Comparison of ENCODE assay signal across 8 cellular contexts in genomic region chr15:73677146-73677607, GRCh38. TPM values are rescaled to one million over a fixed set of nuclear protein-coding genes. Genes with fewer than 3 reads are reported as not detected.
DNase-seq lines count a peak whose midpoint lies in the region; ATAC-seq and TF ChIP-seq lines count a peak whose summit lies in the region.

No MANE protein-coding gene starts in this region.

- no peaks in the 10 kb centered on the region for H3K27me3 ChIP-seq in HCT116 (ENCODE audit: insufficient read depth, low read length)
- no peaks in the 10 kb centered on the region for H3K27me3 ChIP-seq in Peyer's patch

- TF ChIP-seq CTCF in HCT116 (IDR thresholded peaks at IDR 0.05 in 2 of 3, conservative IDR thresholded peaks at IDR 0.05 in 1 of 3; ENCODE audit: borderline replicate concordance in 1 of 3, insufficient read depth in 1 of 3, low read depth in 2 of 3, low read length in 2 of 3) (peak; percentile 80 to 84 (median 81)), Peyer's patch (IDR thresholded peaks at IDR 0.05) (peak; percentile 59 to 93 (median 84))

- H3K9ac ChIP-seq in HCT116 (ENCODE audit: low read length), result no peak overlapping the region

- no peak for TF ChIP-seq POLR2A in HCT116 (IDR thresholded peaks at IDR 0.05; ENCODE audit: borderline replicate concordance, extremely low read depth, insufficient read depth, insufficient read length)
- TF ChIP-seq POLR2A in Peyer's patch (IDR thresholded peaks at IDR 0.05), result no peak

- H3K9me3 ChIP-seq in HCT116 (ENCODE audit: control insufficient read depth in 1 of 2, insufficient read depth in 1 of 2, low read depth in 1 of 2, low read length in 2 of 2) (no peaks in the 10 kb centered on the region), Peyer's patch (no peaks in the 10 kb centered on the region)

- no peak overlapping the region for H3K4me3 ChIP-seq in HCT116 (replicated peaks in 1 of 2; ENCODE audit: low read depth in 1 of 2, low read length in 2 of 2)
- H3K4me3 ChIP-seq in Peyer's patch, result no peak overlapping the region

- TF ChIP-seq RAD21 in HCT116 (IDR thresholded peaks at IDR 0.05; ENCODE audit: low read depth), result peak; percentile 69

- H3K27ac Mint-ChIP-seq in activated naive CD8-positive, alpha-beta T cell treated with anti-CD3 and anti-CD28 coated beads, Interleukin-2, amount 10 ng/mL, durations not matched to agents 7 days and 5 days, result no peak overlapping the region

- CTCF ChIA-PET in HCT116 (lab: Charles Lee), result interaction anchor here (0.6 to 3.6 kb wide), 13 partner anchors 9 to 358 kb away, joined by 3 to 37 read pairs (median 4); no protein-coding TSS in a partner anchor

- peaks cover 41% of the 10 kb centered on the region for H3K27me3 Mint-ChIP-seq in activated naive CD8-positive, alpha-beta T cell treated with anti-CD3 and anti-CD28 coated beads, Interleukin-2, amount 10 ng/mL, durations not matched to agents 7 days and 5 days

- no peak overlapping the region for H3K4me2 ChIP-seq in HCT116 (ENCODE audit: low read length)

- peak; percentile 71 for DNase-seq in CD1c-positive myeloid dendritic cell (ENCODE audit: extremely low spot score)
- DNase-seq in HCT116 (ENCODE audit: low read depth, low spot score), result peak; percentile 51
- DNase-seq in Peyer's patch, result peak in 2 of 3 donors; percentile 44 to 90
- peak; percentile 34 for DNase-seq in activated naive CD8-positive, alpha-beta T cell treated with anti-CD3 and anti-CD28 coated beads, Interleukin-2, amount 10 ng/mL, durations not matched to agents 7 days and 5 days
- peak; percentile 57 for DNase-seq in left ventricle myocardium superior
- DNase-seq in stimulated activated CD4-positive, alpha-beta T cell treated with anti-CD3 and anti-CD28 coated beads, Interleukin-12 subunit alpha, Interleukin-12 subunit beta, amount 100 ng/mL, for 4 hours, result peak; percentile 41

- ATAC-seq in HCT116, result peak; percentile 89
- peak; percentile 50 for ATAC-seq in activated naive CD8-positive, alpha-beta T cell treated with anti-CD3 and anti-CD28 coated beads, Interleukin-2, amount 10 ng/mL, durations not matched to agents 7 days and 5 days (ENCODE audit: low read depth)
- ATAC-seq in left ventricle myocardium superior, result peak; percentile 85
- no peak for ATAC-seq in GM18519 (IDR thresholded peaks at IDR 0.05; ENCODE audit: low FRiP score, unreplicated experiment)
- ATAC-seq in HG03097 (IDR thresholded peaks at IDR 0.05; ENCODE audit: low FRiP score, unreplicated experiment), result no peak

- no peak overlapping the region for H3K4me3 Mint-ChIP-seq in activated naive CD8-positive, alpha-beta T cell treated with anti-CD3 and anti-CD28 coated beads, Interleukin-2, amount 10 ng/mL, durations not matched to agents 7 days and 5 days

- BruUV-seq in HCT116 (replicated peaks; lab: Mats Ljungman, UMichigan), result no TSS peak

- H3K9me2 ChIP-seq in HCT116 (ENCODE audit: insufficient read depth), result no peaks in the 10 kb centered on the region

- H3K36me3 ChIP-seq in HCT116 (ENCODE audit: control insufficient read depth in 1 of 2, insufficient read depth in 2 of 2, low read length in 2 of 2) (no peaks in the 10 kb centered on the region), Peyer's patch (no peaks in the 10 kb centered on the region)

- H3K36me3 Mint-ChIP-seq in activated naive CD8-positive, alpha-beta T cell treated with anti-CD3 and anti-CD28 coated beads, Interleukin-2, amount 10 ng/mL, durations not matched to agents 7 days and 5 days, result no peaks in the 10 kb centered on the region

- POLR2A ChIA-PET in HCT116 (lab: Charles Lee), result interaction anchor here (0.9 kb wide), 1 partner anchor 10 kb away, joined by 3 read pairs; no protein-coding TSS in a partner anchor
- POLR2A ChIA-PET in activated naive CD8-positive, alpha-beta T cell treated with anti-CD3 and anti-CD28 coated beads, Interleukin-2, amount 10 ng/mL, durations not matched to agents 7 days and 5 days (lab: Charles Lee), result interaction anchor here (1.6 kb wide), 1 partner anchor 22 kb away, joined by 3 read pairs; no protein-coding TSS in a partner anchor

- RAD21 ChIA-PET in HCT116 (lab: Charles Lee; ENCODE audit: low non-redundant PET in 1 of 2, low total read pairs in 2 of 2, uncharacterized antibody in 2 of 2, unreplicated experiment in 2 of 2), result interaction anchor here (1.0 to 1.4 kb wide), 2 partner anchors 23 kb away, joined by 3 to 5 read pairs; no protein-coding TSS in a partner anchor

- H3K4me1 ChIP-seq in HCT116 (ENCODE audit: control insufficient read depth in 1 of 2, insufficient read depth in 2 of 2, low read length in 2 of 2) (peaks cover 0 to 5% of the 10 kb centered on the region in 2 experiments; a peak in 1 of 4 replicates), Peyer's patch (no peaks in the 10 kb centered on the region)

- no peaks in the 10 kb centered on the region for H3K79me2 ChIP-seq in HCT116 (ENCODE audit: insufficient read depth, low read length)

- H3K27ac ChIP-seq in HCT116 (ENCODE audit: low read depth, low read length), result no peak overlapping the region
- no peak overlapping the region for H3K27ac ChIP-seq in Peyer's patch

- H4K20me1 ChIP-seq in HCT116 (ENCODE audit: insufficient read depth), result no peaks in the 10 kb centered on the region

- no peaks in the 10 kb centered on the region for H3K9me3 Mint-ChIP-seq in activated naive CD8-positive, alpha-beta T cell treated with anti-CD3 and anti-CD28 coated beads, Interleukin-2, amount 10 ng/mL, durations not matched to agents 7 days and 5 days

- H2AFZ ChIP-seq in HCT116 (ENCODE audit: low read depth, low read length, poor library complexity, severe bottlenecking), result peak overlapping the region; percentile 97

- intact Hi-C loops in HCT116 (cut with micrococcal nuclease), result loop anchor here (1.0 kb wide), 1 partner anchor 23 kb away; no protein-coding TSS in a partner anchor
- intact Hi-C loops in left ventricle myocardium superior (cut with micrococcal nuclease), result no loop called here

- peaks cover 4% of the 10 kb centered on the region for H3K4me1 Mint-ChIP-seq in activated naive CD8-positive, alpha-beta T cell treated with anti-CD3 and anti-CD28 coated beads, Interleukin-2, amount 10 ng/mL, durations not matched to agents 7 days and 5 days

TF ChIP-seq in HCT116, 20 proteins besides CTCF, POLR2A, EP300 and RAD21:
- TF ChIP-seq TCF7L2 (IDR thresholded peaks at IDR 0.05; ENCODE audit: borderline replicate concordance, extremely low read depth, insufficient read depth, insufficient read length) (no peak), YY1 (IDR thresholded peaks at IDR 0.05; ENCODE audit: extremely low read depth, insufficient replicate concordance, low read depth, low read length) (peak; percentile 57)
TF ChIP-seq in HCT116: peak in this region for 1.

RNA-seq across cellular contexts. Expression of gene CD276, which starts 7.0 kb away (rescaled TPM):
- total RNA-seq in HCT116 (2021; ENCODE audit: unreplicated experiment) (75.4 TPM), Peyer's patch (10 to 100 TPM; 22.8 to 48.7 (median 30.8) TPM), left ventricle myocardium superior (39.0 TPM)
- polyA plus RNA-seq in HCT116 (2012), result 75.6 and 102 TPM in 2 replicates
- total RNA-seq in activated naive CD8-positive, alpha-beta T cell treated with anti-CD3 and anti-CD28 coated beads, Interleukin-2, amount 10 ng/mL, durations not matched to agents 7 days and 5 days, result 1 to 10 TPM in 1 of 2 experiments, under 1 TPM in 1; 0.71 to 1.8 TPM

RNA-seq across cellular contexts. Expression of gene NPTN, which starts 44.0 kb away (rescaled TPM):
- total RNA-seq in HCT116 (2021; ENCODE audit: unreplicated experiment) (90.9 TPM), Peyer's patch (100 to 1,000 TPM in 3 of 4 donors, 10 to 100 TPM in 1; 66.0 to 173 (median 133) TPM), left ventricle myocardium superior (203 TPM)
- 95.1 and 111 TPM in 2 replicates for polyA plus RNA-seq in HCT116 (2012)
- 10 to 100 TPM; 30.4 to 33.6 TPM for total RNA-seq in activated naive CD8-positive, alpha-beta T cell treated with anti-CD3 and anti-CD28 coated beads, Interleukin-2, amount 10 ng/mL, durations not matched to agents 7 days and 5 days

Comparison
In these comparisons a context has a peak if more than half of its experiments do, and no peak if none do; other contexts are left out.
1. ATAC-seq: peak in HCT116 (single experiment), activated naive CD8-positive, alpha-beta T cell treated with anti-CD3 and anti-CD28 coated beads, Interleukin-2, amount 10 ng/mL, durations not matched to agents 7 days and 5 days (single experiment) and left ventricle myocardium superior (single experiment); none in GM18519 (single experiment) and HG03097 (single experiment).
2. RNA of gene CD276, which starts 7.0 kb away (total RNA-seq): 75.4 TPM in HCT116 (single experiment), 39.0 TPM in left ventricle myocardium superior (single experiment) and 22.8 to 48.7 TPM in Peyer's patch; 0.71 to 1.8 TPM in activated naive CD8-positive, alpha-beta T cell treated with anti-CD3 and anti-CD28 coated beads, Interleukin-2, amount 10 ng/mL, durations not matched to agents 7 days and 5 days; every median in the first group is over 4 times any median in the second.
3. Peak in every context shown above with its lines, with median percentiles within 50 percentile points of each other: DNase-seq.